In genomic region chr4:122747068-122747467, GRCh38 we compare ENCODE assay signal across 21 cellular contexts. TPM values are rescaled to one million over a fixed set of nuclear protein-coding genes. Genes with fewer than 3 reads are reported as not detected.
DNase-seq lines count a peak whose midpoint lies in the region; ATAC-seq, FAIRE-seq and TF ChIP-seq lines count a peak whose summit lies in the region.
"Had no signal": no experiment of that assay in that cellular context is flagged by ENCODE, and none has a peak within 500 bp of the region (broad histone marks: within the 10 kb centered on the region; RNA-seq: fewer than 3 reads in every experiment).

No MANE protein-coding gene starts in this region.

- no peak overlapping the region for H3K4me3 Mint-ChIP-seq in activated CD4-positive, alpha-beta memory T cell treated with anti-CD3 and anti-CD28 coated beads for 36 hours
- no peak overlapping the region for H3K4me3 Mint-ChIP-seq in stimulated activated effector memory CD8-positive, alpha-beta T cell treated with anti-CD3 and anti-CD28 coated beads, Interleukin-12 subunit alpha, Interleukin-12 subunit beta, amount 100 ng/mL, for 72 hours
- H3K4me3 Mint-ChIP-seq in progenitor cell of endocrine pancreas (ENCODE audit: low read depth) = no peak overlapping the region
- H3K4me3 Mint-ChIP-seq: CD8-positive, alpha-beta T cell had no signal

- CTCF ChIA-PET in HepG2 (lab: Yijun Ruan, JAX; ENCODE audit: low intra/inter-chr PET ratio, low total read pairs) = no interaction called here
- CTCF ChIA-PET in activated CD4-positive, alpha-beta memory T cell treated with anti-CD3 and anti-CD28 coated beads for 36 hours (lab: Charles Lee) = interaction anchor here (2.4 kb wide), 1 partner anchor 11 kb away, joined by 11 read pairs; no protein-coding TSS in a partner anchor

- H4K20me1 ChIP-seq in HepG2 (ENCODE audit: insufficient read depth, low read length) (no peaks in the 10 kb centered on the region), MM.1S (ENCODE audit: insufficient read depth, low read length) (no peaks in the 10 kb centered on the region)

- in situ Hi-C loops in HepG2 (cut with HindIII; ENCODE audit: extremely low pct_ligation_motif_present, low pct_unique_long_range_greater_than_20kb) = no loop called here

- H3K9ac ChIP-seq in HepG2 (ENCODE audit: insufficient read depth, low read depth, low read length) = no peak overlapping the region
- peak overlapping the region; percentile 4; the same call in 1 of the 2 replicates for H3K9ac ChIP-seq in MM.1S (ENCODE audit: low read length)

- peaks cover 12% of the 10 kb centered on the region for H3K4me1 Mint-ChIP-seq in activated CD4-positive, alpha-beta memory T cell treated with anti-CD3 and anti-CD28 coated beads for 36 hours (ENCODE audit: low read depth)
- peaks cover 10% of the 10 kb centered on the region for H3K4me1 Mint-ChIP-seq in stimulated activated effector memory CD8-positive, alpha-beta T cell treated with anti-CD3 and anti-CD28 coated beads, Interleukin-12 subunit alpha, Interleukin-12 subunit beta, amount 100 ng/mL, for 72 hours
- H3K4me1 Mint-ChIP-seq in progenitor cell of endocrine pancreas (ENCODE audit: low read depth) = no peaks in the 10 kb centered on the region

- H3K4me1 ChIP-seq in HepG2 (ENCODE audit: insufficient read depth, low read length) = peaks cover 10% of the 10 kb centered on the region
- no peaks in the 10 kb centered on the region for H3K4me1 ChIP-seq in right lobe of liver
- H3K4me1 ChIP-seq in MM.1S (ENCODE audit: low read length) = peaks cover 18% of the 10 kb centered on the region

- peaks cover 8% of the 10 kb centered on the region for H3F3A ChIP-seq in MM.1S (ENCODE audit: insufficient read depth, low read length)

- TF ChIP-seq RAD21 in HepG2 (CRISPR knock-in tag; IDR thresholded peaks at IDR 0.05) = no peak

- H3K4me2 ChIP-seq in HepG2 (ENCODE audit: low read depth, low read length) (no peak overlapping the region), MM.1S (ENCODE audit: low read depth, low read length) (peak overlapping the region; percentile 50)

- TF ChIP-seq CTCF in HepG2 (CRISPR knock-in tag; IDR thresholded peaks at IDR 0.05) (no peak), right lobe of liver (IDR thresholded peaks at IDR 0.05) (no peak), MM.1S (IDR thresholded peaks at IDR 0.05; ENCODE audit: low read length) (no peak), progenitor cell of endocrine pancreas (IDR thresholded peaks at IDR 0.05; ENCODE audit: unreplicated experiment) (no peak)

- no peak for FAIRE-seq in HepG2 (lab: Jason Lieb, UNC)
- FAIRE-seq: D721Med, HTR-8/SVneo, RCC 7860 had no signal

- no TSS peak for BruUV-seq in HepG2 (replicated peaks; lab: Mats Ljungman, UMichigan)

- H3K27me3 ChIP-seq in HepG2 (ENCODE audit: control insufficient read depth in 1 of 2, insufficient read depth in 2 of 2, low read length in 2 of 2) = no peaks in the 10 kb centered on the region
- no peaks in the 10 kb centered on the region for H3K27me3 ChIP-seq in right lobe of liver
- no peaks in the 10 kb centered on the region for H3K27me3 ChIP-seq in MM.1S (replicated peaks; ENCODE audit: insufficient read depth, low read length)
- H3K27me3 ChIP-seq: BE2C had no signal

- DNase-seq in HepG2 (ENCODE audit: low spot score) (no peak), right lobe of liver (no peak), MM.1S (peak; percentile 51), progenitor cell of endocrine pancreas (ENCODE audit: low spot score, unreplicated experiment) (no peak)
- no peak for DNase-seq in activated CD4-positive, alpha-beta memory T cell treated with anti-CD3 and anti-CD28 coated beads for 36 hours
- no peak for DNase-seq in stimulated activated effector memory CD8-positive, alpha-beta T cell treated with anti-CD3 and anti-CD28 coated beads, Interleukin-12 subunit alpha, Interleukin-12 subunit beta, amount 100 ng/mL, for 72 hours (ENCODE audit: low spot score in 2 of 2)
- DNase-seq: BE2C; CD8-positive, alpha-beta T cell; DMS79; HCEC 1CT; KBM-7; NCI-H1048; NCI-H1436 treated with DMSO at 0.1 percent for 48 hours; NCI-H2081; NCI-H510A treated with DMSO at 0.1 percent for 48 hours; SIG-M5 had no signal

- H3K4me3 ChIP-seq in HepG2 (replicated peaks in 1 of 3; ENCODE audit: insufficient read depth in 1 of 3, low read depth in 2 of 3, low read length in 3 of 3) (no peak overlapping the region), right lobe of liver (no peak overlapping the region), MM.1S (ENCODE audit: low read length) (no peak overlapping the region)

- POLR2A ChIA-PET in HepG2 (lab: Yijun Ruan, JAX) = no interaction called here
- POLR2A ChIA-PET in activated CD4-positive, alpha-beta memory T cell treated with anti-CD3 and anti-CD28 coated beads for 36 hours (lab: Charles Lee) = no interaction called here

- no peak overlapping the region for H3K27ac ChIP-seq in HepG2 (ENCODE audit: extremely low read length, insufficient read depth, low read length)
- H3K27ac ChIP-seq in right lobe of liver = no peak overlapping the region
- H3K27ac ChIP-seq in MM.1S (ENCODE audit: low read length) = peak overlapping the region; percentile 62; the same call in 1 of the 2 replicates
- H3K27ac ChIP-seq: HL-60 had no signal

- H3K36me3 ChIP-seq in HepG2 (replicated peaks in 1 of 2; ENCODE audit: control insufficient read depth in 1 of 2, insufficient read depth in 2 of 2, low read length in 2 of 2) (no peaks in the 10 kb centered on the region), right lobe of liver (no peaks in the 10 kb centered on the region), MM.1S (replicated peaks; ENCODE audit: insufficient read depth, low read length) (no peaks in the 10 kb centered on the region)
- H3K36me3 ChIP-seq: BE2C had no signal

- H3K27me3 Mint-ChIP-seq in activated CD4-positive, alpha-beta memory T cell treated with anti-CD3 and anti-CD28 coated beads for 36 hours = peaks cover 23% of the 10 kb centered on the region
- H3K27me3 Mint-ChIP-seq in progenitor cell of endocrine pancreas = no peaks in the 10 kb centered on the region

- peak overlapping the region; percentile 29 for H3K27ac Mint-ChIP-seq in activated CD4-positive, alpha-beta memory T cell treated with anti-CD3 and anti-CD28 coated beads for 36 hours
- H3K27ac Mint-ChIP-seq in stimulated activated effector memory CD8-positive, alpha-beta T cell treated with anti-CD3 and anti-CD28 coated beads, Interleukin-12 subunit alpha, Interleukin-12 subunit beta, amount 100 ng/mL, for 72 hours = peak overlapping the region; percentile 17
- H3K27ac Mint-ChIP-seq in progenitor cell of endocrine pancreas = no peak overlapping the region
- H3K27ac Mint-ChIP-seq: CD8-positive, alpha-beta T cell had no signal

- TF ChIP-seq EP300 in HepG2 (IDR thresholded peaks at IDR 0.05; ENCODE audit: low read depth in 2 of 2, low read length in 2 of 2) (no peak), HepG2 (CRISPR knock-in tag; IDR thresholded peaks at IDR 0.05; ENCODE audit: borderline replicate concordance) (no peak)

- 46% methylated on average over 1 of the region's 1 CpG for WGBS in HepG2 (ENCODE audit: low lambda C conversion rate)
- 18% methylated on average over 1 of the region's 1 CpG for WGBS in right lobe of liver (ENCODE audit: insufficient coverage, low coverage, low lambda C conversion rate, missing lambda C conversion rate)

- ATAC-seq in HepG2 (no peak), right lobe of liver (no peak), GM18519 (IDR thresholded peaks at IDR 0.05; ENCODE audit: low FRiP score, unreplicated experiment) (no peak)
- no peak for ATAC-seq in stimulated activated effector memory CD8-positive, alpha-beta T cell treated with anti-CD3 and anti-CD28 coated beads, Interleukin-12 subunit alpha, Interleukin-12 subunit beta, amount 100 ng/mL, for 72 hours
- ATAC-seq: CD8-positive, alpha-beta T cell had no signal

- intact Hi-C loops in HepG2 (cut with micrococcal nuclease; ENCODE audit: unreplicated experiment) = no loop called here
- intact Hi-C loops in right lobe of liver (cut with DNase I) = loop anchor here in 1 of 2 donors (10.0 kb wide), 1 partner anchor 188 kb away; no protein-coding TSS in a partner anchor
- intact Hi-C loops in activated CD4-positive, alpha-beta memory T cell treated with anti-CD3 and anti-CD28 coated beads for 36 hours (cut with micrococcal nuclease) = no loop called here

- no peaks in the 10 kb centered on the region for H3K9me2 ChIP-seq in MM.1S (replicated peaks; ENCODE audit: insufficient read depth, low read length)

- H2AFZ ChIP-seq in HepG2 (ENCODE audit: low read length) (no peak overlapping the region), MM.1S (ENCODE audit: low read length) (peak overlapping the region; percentile 67)

- peaks cover 6% of the 10 kb centered on the region for H3K9me3 Mint-ChIP-seq in activated CD4-positive, alpha-beta memory T cell treated with anti-CD3 and anti-CD28 coated beads for 36 hours
- peaks cover 2% of the 10 kb centered on the region for H3K9me3 Mint-ChIP-seq in stimulated activated effector memory CD8-positive, alpha-beta T cell treated with anti-CD3 and anti-CD28 coated beads, Interleukin-12 subunit alpha, Interleukin-12 subunit beta, amount 100 ng/mL, for 72 hours
- peaks cover 13% of the 10 kb centered on the region for H3K9me3 Mint-ChIP-seq in progenitor cell of endocrine pancreas (ENCODE audit: low read depth)

- H3K79me2 ChIP-seq in HepG2 (ENCODE audit: insufficient read depth, low read length) (no peaks in the 10 kb centered on the region), MM.1S (ENCODE audit: low read length) (no peaks in the 10 kb centered on the region)

- no peaks in the 10 kb centered on the region for H3K9me3 ChIP-seq in HepG2 (ENCODE audit: low read length)
- H3K9me3 ChIP-seq in right lobe of liver = no peaks in the 10 kb centered on the region
- H3K9me3 ChIP-seq in MM.1S (replicated peaks; ENCODE audit: insufficient read depth, low read length) = no peaks in the 10 kb centered on the region
- H3K9me3 ChIP-seq: BE2C had no signal

- TF ChIP-seq POLR2A in HepG2 (IDR thresholded peaks at IDR 0.05; ENCODE audit: insufficient read depth in 1 of 2, low read depth in 2 of 2, low read length in 2 of 2) (no peak), right lobe of liver (IDR thresholded peaks at IDR 0.05) (no peak)

- peaks cover 16% of the 10 kb centered on the region for H3K36me3 Mint-ChIP-seq in activated CD4-positive, alpha-beta memory T cell treated with anti-CD3 and anti-CD28 coated beads for 36 hours
- no peaks in the 10 kb centered on the region for H3K36me3 Mint-ChIP-seq in stimulated activated effector memory CD8-positive, alpha-beta T cell treated with anti-CD3 and anti-CD28 coated beads, Interleukin-12 subunit alpha, Interleukin-12 subunit beta, amount 100 ng/mL, for 72 hours
- H3K36me3 Mint-ChIP-seq in progenitor cell of endocrine pancreas (ENCODE audit: insufficient read depth) = peaks cover 6% of the 10 kb centered on the region

RNA-seq across cellular contexts. Expression of gene BBS12, which starts 14.6 kb away (rescaled TPM):
- total RNA-seq in HepG2 (2016; rRNA removed; fragmentation: Illumina TruSeq; extraction: Trizol) (1.7 and 2.1 TPM in 2 replicates), right lobe of liver (1 to 10 TPM in 1 of 6 experiments, under 1 TPM in 5; 0.25 to 1.1 (median 0.65) TPM), progenitor cell of endocrine pancreas (4.6 and 4.9 TPM in 2 replicates)
- 0.18 and 0.20 TPM in 2 replicates for total RNA-seq in HepG2 (2016; cell fraction: cytosol; rRNA removed; fragmentation: Illumina TruSeq; extraction: Trizol; ENCODE audit: low read depth)
- 1.5 and 2.4 TPM in 2 replicates for total RNA-seq in HepG2 (2016; cell fraction: insoluble cytoplasmic fraction; rRNA removed; fragmentation: Illumina TruSeq; extraction: Trizol)
- 0.90 TPM in 2 replicates for total RNA-seq in HepG2 (2016; cell fraction: membrane; rRNA removed; fragmentation: Illumina TruSeq; extraction: Trizol)
- total RNA-seq in HepG2 (2016; cell fraction: nucleus; rRNA removed; fragmentation: Illumina TruSeq; extraction: Trizol) = 1.0 and 1.2 TPM in 2 replicates
- 0.29 and 0.32 TPM in 2 replicates for polyA plus RNA-seq in HepG2 (2011; rRNA removed)
- 0.17 and 0.35 TPM in 2 replicates for polyA plus RNA-seq in HepG2 (2011; cell fraction: cytosol; rRNA removed)
- polyA plus RNA-seq in HepG2 (2011; cell fraction: nucleus; rRNA removed) = 0.18 and 0.29 TPM in 2 replicates
- 1.0 and 1.5 TPM in 2 replicates for polyA plus RNA-seq in HepG2 (2012)
- 0.08 and 0.09 TPM in 2 replicates for polyA plus RNA-seq in HepG2 (2016; cell fraction: cytosol; fragmentation: Illumina TruSeq; extraction: Trizol; ENCODE audit: low read depth)
- 1.3 and 1.6 TPM in 2 replicates for polyA plus RNA-seq in HepG2 (2016; cell fraction: insoluble cytoplasmic fraction; fragmentation: Illumina TruSeq; extraction: Trizol; ENCODE audit: low read depth)
- polyA plus RNA-seq in HepG2 (2016; cell fraction: membrane; fragmentation: Illumina TruSeq; extraction: Trizol; ENCODE audit: low read depth) = 0.26 and 0.31 TPM in 2 replicates
- 0.57 and 1.1 TPM in 2 replicates for polyA plus RNA-seq in HepG2 (2016; cell fraction: nucleus; fragmentation: Illumina TruSeq; extraction: Trizol; ENCODE audit: insufficient read depth, low read depth)
- polyA minus RNA-seq in HepG2 (2011; rRNA and poly(A)+ RNA removed; ENCODE audit: low replicate concordance) = 0.24 and 0.77 TPM in 2 replicates
- 0.79 and 0.89 TPM in 2 replicates for polyA minus RNA-seq in HepG2 (2011; cell fraction: cytosol; rRNA and poly(A)+ RNA removed)
- 2.3 and 4.0 TPM in 2 replicates for polyA minus RNA-seq in HepG2 (2011; cell fraction: nucleus; rRNA and poly(A)+ RNA removed)
- 1 to 10 TPM; 3.7 to 4.3 TPM for total RNA-seq in activated CD4-positive, alpha-beta memory T cell treated with anti-CD3 and anti-CD28 coated beads for 36 hours
